ENCODE assay signal across 23 cellular contexts in the genomic region with DNA sequence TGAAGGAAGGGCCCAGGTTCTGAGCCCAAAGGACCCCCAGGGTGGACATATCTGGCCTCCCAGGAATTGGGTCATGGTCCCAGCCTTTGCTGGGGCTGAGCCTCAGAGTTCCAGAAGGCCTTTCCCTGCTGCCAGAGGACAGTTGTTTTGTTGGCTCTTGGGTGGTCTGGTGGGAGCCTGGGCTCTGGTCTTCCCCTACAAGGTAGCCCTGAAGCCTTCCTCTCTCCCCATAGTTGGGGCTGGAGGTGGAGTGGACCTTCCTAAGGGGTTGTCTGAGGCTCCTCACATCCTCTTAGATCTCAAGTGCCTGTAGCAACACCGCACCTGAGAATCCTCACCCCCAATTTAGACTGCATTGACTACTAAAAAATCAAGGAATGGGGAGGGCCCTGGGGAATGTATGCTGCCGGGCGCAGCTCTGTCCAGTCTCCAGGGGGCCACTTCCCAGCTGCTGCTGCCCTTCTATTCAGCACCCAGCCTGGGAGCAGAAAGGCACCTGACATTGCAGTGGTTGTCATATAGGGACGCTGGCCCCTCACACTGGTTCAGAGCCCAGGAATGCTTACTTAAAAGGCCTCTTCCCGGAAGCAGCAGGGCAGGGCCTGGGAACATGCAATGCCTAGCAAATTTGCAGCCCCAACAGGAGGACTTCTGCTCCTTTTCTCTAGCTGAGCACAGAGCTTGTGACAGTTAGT.
DNase-seq lines count a peak whose midpoint lies in the region; ATAC-seq, FAIRE-seq and TF ChIP-seq lines count a peak whose summit lies in the region.
"Had no signal": no experiment of that assay in that cellular context is flagged by ENCODE, and none has a peak within 500 bp of the region (broad histone marks: within the 10 kb centered on the region; RNA-seq: fewer than 3 reads in every experiment).

No MANE protein-coding gene starts in this region.

- no peaks in the 10 kb centered on the region for H3F3A ChIP-seq in MM.1S (ENCODE audit: insufficient read depth, low read length)

- H3K4me2 ChIP-seq in K562 (ENCODE audit: insufficient read depth, low read length), result no peak overlapping the region
- no peak overlapping the region for H3K4me2 ChIP-seq in mesenchymal stem cell (ENCODE audit: low read length, poor library complexity, severe bottlenecking)
- H3K4me2 ChIP-seq in MM.1S (ENCODE audit: low read depth, low read length), result no peak overlapping the region
- H3K4me2 ChIP-seq: BLaER1, SK-N-SH had no signal

- no peak overlapping the region for H2BK5ac ChIP-seq in mesenchymal stem cell (ENCODE audit: low read depth, low read length, poor library complexity, severe bottlenecking)

- peaks cover 3% of the 10 kb centered on the region for H3K79me1 ChIP-seq in mesenchymal stem cell (replicated peaks; ENCODE audit: low read length, poor library complexity, severe bottlenecking)

- no peak overlapping the region for H3K4me3 ChIP-seq in K562
- H3K4me3 ChIP-seq in mesenchymal stem cell (ENCODE audit: insufficient read depth in 1 of 2, low read depth in 1 of 2, low read length in 2 of 2), result no peak overlapping the region
- H3K4me3 ChIP-seq in upper lobe of right lung, result no peak overlapping the region
- no peak overlapping the region for H3K4me3 ChIP-seq in MM.1S (ENCODE audit: low read length)
- H3K4me3 ChIP-seq: BLaER1 had no signal

- H3K27me3 ChIP-seq in K562 (ENCODE audit: control insufficient read depth in 2 of 2, insufficient read depth in 2 of 2, low read length in 2 of 2), result peaks cover 2 to 42% of the 10 kb centered on the region in 2 experiments; a peak in 3 of 5 replicates
- no peaks in the 10 kb centered on the region for H3K27me3 ChIP-seq in mesenchymal stem cell (ENCODE audit: control insufficient read depth in 1 of 2, insufficient read depth in 1 of 2, low read length in 2 of 2)
- H3K27me3 ChIP-seq in upper lobe of right lung, result no peaks in the 10 kb centered on the region
- H3K27me3 ChIP-seq in MM.1S (replicated peaks; ENCODE audit: insufficient read depth, low read length), result no peaks in the 10 kb centered on the region
- H3K27me3 ChIP-seq: BLaER1 had no signal

- in situ Hi-C loops in K562 (cut with MboI), result no loop called here

- H3K27ac ChIP-seq in K562 (ENCODE audit: extremely low read depth, low read depth, low read length) (no peak overlapping the region), mesenchymal stem cell (ENCODE audit: low read length, poor library complexity, severe bottlenecking) (no peak overlapping the region), upper lobe of right lung (no peak overlapping the region), MM.1S (ENCODE audit: low read length) (no peak overlapping the region)
- H3K27ac ChIP-seq: BLaER1, RWPE1 had no signal

- no peaks in the 10 kb centered on the region for H3K9me2 ChIP-seq in MM.1S (replicated peaks; ENCODE audit: insufficient read depth, low read length)
- H3K9me2 ChIP-seq: SK-N-SH had no signal

- no peak overlapping the region for H3K9ac ChIP-seq in K562 (ENCODE audit: insufficient read depth in 1 of 2, low read depth in 2 of 2, low read length in 2 of 2)
- H3K9ac ChIP-seq in mesenchymal stem cell (ENCODE audit: low read length), result no peak overlapping the region
- H3K9ac ChIP-seq in MM.1S (ENCODE audit: low read length), result no peak overlapping the region
- H3K9ac ChIP-seq: BLaER1, SK-N-SH had no signal

- H4K91ac ChIP-seq in mesenchymal stem cell (ENCODE audit: low read length), result no peak overlapping the region

- H3K36me3 ChIP-seq in K562 (ENCODE audit: control insufficient read depth, insufficient read depth, low read length) (no peaks in the 10 kb centered on the region), mesenchymal stem cell (ENCODE audit: control insufficient read depth in 1 of 2, insufficient read depth in 2 of 2, low read depth in 1 of 2, low read length in 2 of 2) (peaks cover 0 to 3% of the 10 kb centered on the region in 2 experiments), upper lobe of right lung (no peaks in the 10 kb centered on the region), MM.1S (replicated peaks; ENCODE audit: insufficient read depth, low read length) (no peaks in the 10 kb centered on the region)
- H3K36me3 ChIP-seq: BLaER1 had no signal

- H4K20me1 ChIP-seq in K562 (replicated peaks; ENCODE audit: control insufficient read depth, insufficient read depth, low read length) (no peaks in the 10 kb centered on the region; the same call in 1 of the 2 replicates), MM.1S (ENCODE audit: insufficient read depth, low read length) (no peaks in the 10 kb centered on the region)
- H4K20me1 ChIP-seq: BLaER1 had no signal

- TF ChIP-seq POLR2A in K562 (conservative IDR thresholded peaks at IDR 0.05), result no peak
- TF ChIP-seq POLR2A in GM18505 (IDR thresholded peaks at IDR 0.05; ENCODE audit: borderline replicate concordance, extremely low read depth, insufficient read depth, insufficient read length), result no peak

- no peak for TF ChIP-seq RAD21 in K562 (CRISPR knock-in tag; conservative IDR thresholded peaks at IDR 0.05 in 1 of 2, IDR thresholded peaks at IDR 0.05 in 1 of 2)

- FAIRE-seq in K562 (lab: Jason Lieb, UNC), result no peak

- POLR2A ChIA-PET in K562 (lab: Yijun Ruan, JAX), result interaction anchor here (1.0 kb wide), 1 partner anchor 14 kb away, joined by 3 read pairs; no protein-coding TSS in a partner anchor

- H2BK12ac ChIP-seq in mesenchymal stem cell (ENCODE audit: low read length in 2 of 2), result no peak overlapping the region

- H4K8ac ChIP-seq in mesenchymal stem cell (ENCODE audit: low read length), result no peak overlapping the region

- H3K9me3 ChIP-seq in K562 (replicated peaks; ENCODE audit: control insufficient read depth, insufficient read depth, low read depth, low read length) (no peaks in the 10 kb centered on the region), mesenchymal stem cell (ENCODE audit: control insufficient read depth, low read length) (no peaks in the 10 kb centered on the region), upper lobe of right lung (no peaks in the 10 kb centered on the region), MM.1S (replicated peaks; ENCODE audit: insufficient read depth, low read length) (no peaks in the 10 kb centered on the region)
- H3K9me3 ChIP-seq: BLaER1, SK-N-SH had no signal

- H3K23ac ChIP-seq in mesenchymal stem cell (ENCODE audit: low read length in 2 of 2), result no peak overlapping the region

- H3K18ac ChIP-seq in mesenchymal stem cell (ENCODE audit: low read depth in 1 of 2, low read length in 2 of 2), result peak overlapping the region in 1 of 2 experiments; percentile 63

- BruUV-seq in K562 (replicated peaks; lab: Mats Ljungman, UMichigan), result no TSS peak

- CTCF ChIA-PET in K562 (lab: Yijun Ruan, JAX; ENCODE audit: low intra/inter-chr PET ratio), result no interaction called here

- WGBS in K562 (ENCODE audit: insufficient coverage, low coverage, missing lambda C conversion rate), result 37% methylated on average over 5 of the region's 5 CpGs
- WGBS in mesenchymal stem cell, result 82% methylated on average over 5 of the region's 5 CpGs

- no peaks in the 10 kb centered on the region for H3K9me1 ChIP-seq in K562 (ENCODE audit: control insufficient read depth, insufficient read depth, low read length)

- H3K4ac ChIP-seq in mesenchymal stem cell (ENCODE audit: low read depth in 1 of 2, low read length in 2 of 2), result no peak overlapping the region

- TF ChIP-seq CTCF in K562 (IDR thresholded peaks at IDR 0.05 in 2 of 3, conservative IDR thresholded peaks at IDR 0.05 in 1 of 3; ENCODE audit: insufficient read depth in 2 of 3, low read depth in 1 of 3, low read length in 3 of 3), result no peak
- no peak for TF ChIP-seq CTCF in upper lobe of right lung (IDR thresholded peaks at IDR 0.05)
- no peak for TF ChIP-seq CTCF in MM.1S (IDR thresholded peaks at IDR 0.05; ENCODE audit: low read length)

- H3K79me2 ChIP-seq in K562 (ENCODE audit: control insufficient read depth, insufficient read depth, low read length), result no peaks in the 10 kb centered on the region
- H3K79me2 ChIP-seq in MM.1S (ENCODE audit: low read length), result no peaks in the 10 kb centered on the region

- H3K14ac ChIP-seq in mesenchymal stem cell (ENCODE audit: low read length in 2 of 2), result peak overlapping the region in 1 of 2 experiments; percentile 62

- DNase-seq in Right ventricle myocardium superior (no peak), left cardiac atrium (no peak), K562 (ENCODE audit: extremely low read depth in 1 of 4, low spot score in 3 of 4) (no peak), mesenchymal stem cell (no peak), upper lobe of right lung (no peak), MM.1S (no peak)
- DNase-seq in activated naive CD4-positive, alpha-beta T cell (lab: John Stamatoyannopoulos, UW), result no peak
- DNase-seq: CD4-positive, CD25-positive, alpha-beta regulatory T cell; GOT3; HCEC 1CT; KBM-7; NCI-H1105 treated with DMSO at 0.1 percent for 48 hours; NCI-H146; NCI-H1930; NCI-H2107; NCI-H524 treated with DMSO at 0.1 percent for 48 hours; NCI-H774; SIG-M5; SK-N-SH; SW 1271 had no signal

- peak overlapping the region; percentile 77 for H2AK5ac ChIP-seq in mesenchymal stem cell (ENCODE audit: low read length, severe bottlenecking)

- ATAC-seq in Right ventricle myocardium superior (ENCODE audit: poor library complexity) (peak; percentile 25), left cardiac atrium (no peak), K562 (peak; percentile 12; the same call in 1 of the 3 replicates), upper lobe of right lung (peak; percentile 7), GM18505 (IDR thresholded peaks at IDR 0.05; ENCODE audit: unreplicated experiment) (no peak)

- H3K4me1 ChIP-seq in K562 (replicated peaks in 1 of 2; ENCODE audit: control insufficient read depth in 2 of 2, insufficient read depth in 2 of 2, low read length in 2 of 2), result no peaks in the 10 kb centered on the region
- peaks cover 29% of the 10 kb centered on the region for H3K4me1 ChIP-seq in mesenchymal stem cell (ENCODE audit: control insufficient read depth, insufficient read depth, low read depth, low read length)
- H3K4me1 ChIP-seq in upper lobe of right lung, result no peaks in the 10 kb centered on the region
- peaks cover 13% of the 10 kb centered on the region for H3K4me1 ChIP-seq in MM.1S (ENCODE audit: low read length)

- no peak overlapping the region for H2BK15ac ChIP-seq in mesenchymal stem cell (ENCODE audit: low read depth, poor library complexity, severe bottlenecking)

- intact Hi-C loops in Right ventricle myocardium superior (cut with DNase I), result no loop called here
- intact Hi-C loops in left cardiac atrium (cut with DNase I), result no loop called here
- intact Hi-C loops in K562 (cut with micrococcal nuclease), result no loop called here
- intact Hi-C loops in upper lobe of right lung (cut with DNase I), result no loop called here

- H2BK120ac ChIP-seq in mesenchymal stem cell (ENCODE audit: low read depth, low read length), result no peak overlapping the region

- H2AFZ ChIP-seq in K562 (ENCODE audit: low read depth, low read length) (no peak overlapping the region), mesenchymal stem cell (ENCODE audit: low read depth, low read length) (no peak overlapping the region), MM.1S (ENCODE audit: low read length) (no peak overlapping the region)

- TF ChIP-seq EP300 in K562 (IDR thresholded peaks at IDR 0.05; ENCODE audit: low read length), result no peak

TF ChIP-seq in K562, 482 proteins besides CTCF, POLR2A, EP300 and RAD21 (continues in another document):
- TF ChIP-seq LCOR (CRISPR knock-in tag; IDR thresholded peaks at IDR 0.05) (no peak), CBFA2T3 (IDR thresholded peaks at IDR 0.05) (no peak)

Comparison
In these comparisons a context has a peak if more than half of its experiments do, and no peak if none do; other contexts are left out.
1. ATAC-seq: peak in Right ventricle myocardium superior (single experiment), K562 (single experiment) and upper lobe of right lung (single experiment); none in left cardiac atrium (0 of 2) and GM18505 (single experiment).